ENCODE assay signal across 25 cellular contexts in genomic region chrX:150941580-150941979, GRCh38.
"Had no signal": no experiment of that assay in that cellular context is flagged by ENCODE, and none has a peak within 500 bp of the region (broad histone marks: within the 10 kb centered on the region; RNA-seq: fewer than 3 reads in every experiment).

No MANE protein-coding gene starts in this region.

- DNase-seq: activated CD4-positive, alpha-beta T cell treated with anti-CD3 and anti-CD28 coated beads for 1 hour; activated CD4-positive, alpha-beta T cell treated with anti-CD3 and anti-CD28 coated beads, Interleukin-2, amount 10 ng/mL, durations not matched to agents 24 days and 14 days; activated CD4-positive, alpha-beta T cell treated with anti-CD3 and anti-CD28 coated beads, Interleukin-2, amount 50 U/mL, for 4 hours; activated CD4-positive, CD25-positive, alpha-beta regulatory T cell; activated CD8-positive, alpha-beta T cell treated with anti-CD3 and anti-CD28 coated beads for 36 hours; activated effector memory CD4-positive, alpha-beta T cell treated with anti-CD3 and anti-CD28 coated beads, Interleukin-2, amount 50 U/mL, for 16 hours; activated naive CD4-positive, alpha-beta T cell; activated naive CD4-positive, alpha-beta T cell treated with anti-CD3 and anti-CD28 coated beads, Interleukin-2, amount 50 U/mL, for 16 hours; activated naive CD8-positive, alpha-beta T cell treated with anti-CD3 and anti-CD28 coated beads for 36 hours; activated T-cell treated with anti-CD3 and anti-CD28 coated beads, Interleukin-2, amount 50 U/mL, for 1 hour; activated T-cell treated with anti-CD3 and anti-CD28 coated beads, Interleukin-2, amount 50 U/mL, for 72 hours; amniotic stem cell; Kasumi-1; KG1; MG63; NCI-H1092; NCI-H1436 treated with DMSO at 0.1 percent for 48 hours; NCI-H1694 treated with DMSO at 0.1 percent for 48 hours; NCI-H2171; PC-9; SW 1271; T-helper 1 cell; T-helper 2 cell; T-helper 9 cell; WERI-Rb-1 had no signal
